ENCODE assay signal across 1 cellular context in the genomic region with DNA sequence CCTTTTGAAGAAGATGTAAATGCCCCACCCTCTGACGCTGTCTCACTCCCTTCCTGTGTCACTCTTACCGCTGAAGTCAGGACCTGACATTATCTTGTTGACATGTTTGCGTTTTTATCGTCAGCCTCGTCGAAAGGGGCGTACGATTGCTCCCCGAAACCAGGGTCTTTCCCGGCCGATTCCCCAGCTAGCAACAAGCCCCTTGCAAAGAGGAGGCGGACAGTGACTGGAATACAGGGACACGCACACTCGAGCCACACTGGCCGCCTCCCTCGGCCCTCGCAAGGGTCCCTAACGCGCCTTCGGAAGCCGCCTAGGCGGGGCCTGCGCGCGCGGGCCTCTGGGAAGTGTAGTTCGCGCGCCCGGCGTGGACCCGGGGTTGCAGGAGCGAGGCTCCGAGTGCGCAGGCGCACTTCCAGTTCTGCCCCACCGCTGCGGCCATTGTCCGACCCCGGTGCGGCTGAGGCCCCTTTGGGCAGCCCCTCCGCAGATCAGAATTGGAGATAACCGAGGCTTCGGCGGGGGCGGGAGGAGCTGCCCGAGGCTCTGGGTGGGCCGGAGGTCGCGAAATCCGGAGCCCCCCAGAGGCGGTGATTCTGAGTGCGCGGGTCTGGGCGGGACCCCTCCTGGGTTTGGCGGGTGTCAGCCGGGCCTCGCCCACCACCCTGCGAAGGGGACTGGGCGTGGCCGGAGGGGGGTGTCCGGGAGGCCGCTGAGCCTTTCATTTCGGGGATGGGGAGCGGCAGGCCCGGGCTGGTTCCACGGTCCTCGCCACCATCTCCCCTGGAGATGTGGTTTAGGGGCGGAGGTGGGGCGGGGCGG.
TF ChIP-seq lines count a peak whose summit lies in the region.

A gene (plus strand): TSS at position 412 of the 822 bp plus-strand sequence. CDS start 502 bp downstream, outside the sequence.

TF ChIP-seq in K562, 482 proteins besides CTCF, POLR2A, EP300 and RAD21 (continued from another document and continues in another):
- no peak for TF ChIP-seq ZC3H11A (IDR thresholded peaks at IDR 0.05; ENCODE audit: low read depth, low read length)
- peak; percentile 54; the same call in 1 of the 2 replicates for TF ChIP-seq MYC (IDR thresholded peaks at IDR 0.05; ENCODE audit: low read depth, low read length)
- no peak for TF ChIP-seq MYC (CRISPR knock-in tag; IDR thresholded peaks at IDR 0.05; ENCODE audit: borderline replicate concordance, low read depth)
- TF ChIP-seq ZNF717 (CRISPR knock-in tag; IDR thresholded peaks at IDR 0.05): no peak
- no peak for TF ChIP-seq RBM25 (IDR thresholded peaks at IDR 0.05; ENCODE audit: low read depth, low read length, severe bottlenecking)
- TF ChIP-seq KDM5B (IDR thresholded peaks at IDR 0.05; ENCODE audit: insufficient replicate concordance, low read depth, low read length): no peak
- peak; percentile 47; the same call in 1 of the 2 replicates for TF ChIP-seq NCOA1 (IDR thresholded peaks at IDR 0.05; ENCODE audit: low read depth)
- TF ChIP-seq, protein P1, sequence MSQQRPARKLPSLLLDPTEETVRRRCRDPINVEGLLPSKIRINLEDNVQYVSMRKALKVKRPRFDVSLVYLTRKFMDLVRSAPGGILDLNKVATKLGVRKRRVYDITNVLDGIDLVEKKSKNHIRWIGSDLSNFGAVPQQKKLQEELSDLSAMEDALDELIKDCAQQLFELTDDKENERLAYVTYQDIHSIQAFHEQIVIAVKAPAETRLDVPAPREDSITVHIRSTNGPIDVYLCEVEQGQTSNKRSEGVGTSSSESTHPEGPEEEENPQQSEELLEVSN (IDR thresholded peaks at IDR 0.05; ENCODE audit: borderline replicate concordance in 1 of 2, extremely low read depth in 1 of 2, insufficient read depth in 1 of 2, insufficient read length in 1 of 2, low read depth in 1 of 2, low read length in 1 of 2, poor library complexity in 1 of 2, severe bottlenecking in 1 of 2): peak in 1 of 2 experiments; percentile 38
- TF ChIP-seq GABPA (tag; conservative IDR thresholded peaks at IDR 0.05; ENCODE audit: low read depth): peak; percentile 37; the same call in 1 of the 2 replicates
- no peak for TF ChIP-seq TCF3 (CRISPR knock-in tag; IDR thresholded peaks at IDR 0.05)
- peak; percentile 17 to 44; a peak in 1 of 4 replicates for TF ChIP-seq FOXA3 (CRISPR knock-in tag; conservative IDR thresholded peaks at IDR 0.05 in 1 of 2, IDR thresholded peaks at IDR 0.05 in 1 of 2)
- TF ChIP-seq PYGO2 (tag; IDR thresholded peaks at IDR 0.05): no peak
- TF ChIP-seq, protein P2, sequence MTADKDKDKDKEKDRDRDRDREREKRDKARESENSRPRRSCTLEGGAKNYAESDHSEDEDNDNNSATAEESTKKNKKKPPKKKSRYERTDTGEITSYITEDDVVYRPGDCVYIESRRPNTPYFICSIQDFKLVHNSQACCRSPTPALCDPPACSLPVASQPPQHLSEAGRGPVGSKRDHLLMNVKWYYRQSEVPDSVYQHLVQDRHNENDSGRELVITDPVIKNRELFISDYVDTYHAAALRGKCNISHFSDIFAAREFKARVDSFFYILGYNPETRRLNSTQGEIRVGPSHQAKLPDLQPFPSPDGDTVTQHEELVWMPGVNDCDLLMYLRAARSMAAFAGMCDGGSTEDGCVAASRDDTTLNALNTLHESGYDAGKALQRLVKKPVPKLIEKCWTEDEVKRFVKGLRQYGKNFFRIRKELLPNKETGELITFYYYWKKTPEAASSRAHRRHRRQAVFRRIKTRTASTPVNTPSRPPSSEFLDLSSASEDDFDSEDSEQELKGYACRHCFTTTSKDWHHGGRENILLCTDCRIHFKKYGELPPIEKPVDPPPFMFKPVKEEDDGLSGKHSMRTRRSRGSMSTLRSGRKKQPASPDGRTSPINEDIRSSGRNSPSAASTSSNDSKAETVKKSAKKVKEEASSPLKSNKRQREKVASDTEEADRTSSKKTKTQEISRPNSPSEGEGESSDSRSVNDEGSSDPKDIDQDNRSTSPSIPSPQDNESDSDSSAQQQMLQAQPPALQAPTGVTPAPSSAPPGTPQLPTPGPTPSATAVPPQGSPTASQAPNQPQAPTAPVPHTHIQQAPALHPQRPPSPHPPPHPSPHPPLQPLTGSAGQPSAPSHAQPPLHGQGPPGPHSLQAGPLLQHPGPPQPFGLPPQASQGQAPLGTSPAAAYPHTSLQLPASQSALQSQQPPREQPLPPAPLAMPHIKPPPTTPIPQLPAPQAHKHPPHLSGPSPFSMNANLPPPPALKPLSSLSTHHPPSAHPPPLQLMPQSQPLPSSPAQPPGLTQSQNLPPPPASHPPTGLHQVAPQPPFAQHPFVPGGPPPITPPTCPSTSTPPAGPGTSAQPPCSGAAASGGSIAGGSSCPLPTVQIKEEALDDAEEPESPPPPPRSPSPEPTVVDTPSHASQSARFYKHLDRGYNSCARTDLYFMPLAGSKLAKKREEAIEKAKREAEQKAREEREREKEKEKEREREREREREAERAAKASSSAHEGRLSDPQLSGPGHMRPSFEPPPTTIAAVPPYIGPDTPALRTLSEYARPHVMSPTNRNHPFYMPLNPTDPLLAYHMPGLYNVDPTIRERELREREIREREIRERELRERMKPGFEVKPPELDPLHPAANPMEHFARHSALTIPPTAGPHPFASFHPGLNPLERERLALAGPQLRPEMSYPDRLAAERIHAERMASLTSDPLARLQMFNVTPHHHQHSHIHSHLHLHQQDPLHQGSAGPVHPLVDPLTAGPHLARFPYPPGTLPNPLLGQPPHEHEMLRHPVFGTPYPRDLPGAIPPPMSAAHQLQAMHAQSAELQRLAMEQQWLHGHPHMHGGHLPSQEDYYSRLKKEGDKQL (CRISPR knock-in tag; IDR thresholded peaks at IDR 0.05; ENCODE audit: borderline replicate concordance): no peak
- no peak for TF ChIP-seq DACH1 (IDR thresholded peaks at IDR 0.05; ENCODE audit: partially characterized antibody)
- TF ChIP-seq POLR2B (IDR thresholded peaks at IDR 0.05; ENCODE audit: low read depth, partially characterized antibody): peak; percentile 34
- TF ChIP-seq KLF6 (CRISPR knock-in tag; IDR thresholded peaks at IDR 0.05; ENCODE audit: borderline replicate concordance): no peak
- TF ChIP-seq EHMT2 (IDR thresholded peaks at IDR 0.05): no peak
- TF ChIP-seq, protein P3, sequence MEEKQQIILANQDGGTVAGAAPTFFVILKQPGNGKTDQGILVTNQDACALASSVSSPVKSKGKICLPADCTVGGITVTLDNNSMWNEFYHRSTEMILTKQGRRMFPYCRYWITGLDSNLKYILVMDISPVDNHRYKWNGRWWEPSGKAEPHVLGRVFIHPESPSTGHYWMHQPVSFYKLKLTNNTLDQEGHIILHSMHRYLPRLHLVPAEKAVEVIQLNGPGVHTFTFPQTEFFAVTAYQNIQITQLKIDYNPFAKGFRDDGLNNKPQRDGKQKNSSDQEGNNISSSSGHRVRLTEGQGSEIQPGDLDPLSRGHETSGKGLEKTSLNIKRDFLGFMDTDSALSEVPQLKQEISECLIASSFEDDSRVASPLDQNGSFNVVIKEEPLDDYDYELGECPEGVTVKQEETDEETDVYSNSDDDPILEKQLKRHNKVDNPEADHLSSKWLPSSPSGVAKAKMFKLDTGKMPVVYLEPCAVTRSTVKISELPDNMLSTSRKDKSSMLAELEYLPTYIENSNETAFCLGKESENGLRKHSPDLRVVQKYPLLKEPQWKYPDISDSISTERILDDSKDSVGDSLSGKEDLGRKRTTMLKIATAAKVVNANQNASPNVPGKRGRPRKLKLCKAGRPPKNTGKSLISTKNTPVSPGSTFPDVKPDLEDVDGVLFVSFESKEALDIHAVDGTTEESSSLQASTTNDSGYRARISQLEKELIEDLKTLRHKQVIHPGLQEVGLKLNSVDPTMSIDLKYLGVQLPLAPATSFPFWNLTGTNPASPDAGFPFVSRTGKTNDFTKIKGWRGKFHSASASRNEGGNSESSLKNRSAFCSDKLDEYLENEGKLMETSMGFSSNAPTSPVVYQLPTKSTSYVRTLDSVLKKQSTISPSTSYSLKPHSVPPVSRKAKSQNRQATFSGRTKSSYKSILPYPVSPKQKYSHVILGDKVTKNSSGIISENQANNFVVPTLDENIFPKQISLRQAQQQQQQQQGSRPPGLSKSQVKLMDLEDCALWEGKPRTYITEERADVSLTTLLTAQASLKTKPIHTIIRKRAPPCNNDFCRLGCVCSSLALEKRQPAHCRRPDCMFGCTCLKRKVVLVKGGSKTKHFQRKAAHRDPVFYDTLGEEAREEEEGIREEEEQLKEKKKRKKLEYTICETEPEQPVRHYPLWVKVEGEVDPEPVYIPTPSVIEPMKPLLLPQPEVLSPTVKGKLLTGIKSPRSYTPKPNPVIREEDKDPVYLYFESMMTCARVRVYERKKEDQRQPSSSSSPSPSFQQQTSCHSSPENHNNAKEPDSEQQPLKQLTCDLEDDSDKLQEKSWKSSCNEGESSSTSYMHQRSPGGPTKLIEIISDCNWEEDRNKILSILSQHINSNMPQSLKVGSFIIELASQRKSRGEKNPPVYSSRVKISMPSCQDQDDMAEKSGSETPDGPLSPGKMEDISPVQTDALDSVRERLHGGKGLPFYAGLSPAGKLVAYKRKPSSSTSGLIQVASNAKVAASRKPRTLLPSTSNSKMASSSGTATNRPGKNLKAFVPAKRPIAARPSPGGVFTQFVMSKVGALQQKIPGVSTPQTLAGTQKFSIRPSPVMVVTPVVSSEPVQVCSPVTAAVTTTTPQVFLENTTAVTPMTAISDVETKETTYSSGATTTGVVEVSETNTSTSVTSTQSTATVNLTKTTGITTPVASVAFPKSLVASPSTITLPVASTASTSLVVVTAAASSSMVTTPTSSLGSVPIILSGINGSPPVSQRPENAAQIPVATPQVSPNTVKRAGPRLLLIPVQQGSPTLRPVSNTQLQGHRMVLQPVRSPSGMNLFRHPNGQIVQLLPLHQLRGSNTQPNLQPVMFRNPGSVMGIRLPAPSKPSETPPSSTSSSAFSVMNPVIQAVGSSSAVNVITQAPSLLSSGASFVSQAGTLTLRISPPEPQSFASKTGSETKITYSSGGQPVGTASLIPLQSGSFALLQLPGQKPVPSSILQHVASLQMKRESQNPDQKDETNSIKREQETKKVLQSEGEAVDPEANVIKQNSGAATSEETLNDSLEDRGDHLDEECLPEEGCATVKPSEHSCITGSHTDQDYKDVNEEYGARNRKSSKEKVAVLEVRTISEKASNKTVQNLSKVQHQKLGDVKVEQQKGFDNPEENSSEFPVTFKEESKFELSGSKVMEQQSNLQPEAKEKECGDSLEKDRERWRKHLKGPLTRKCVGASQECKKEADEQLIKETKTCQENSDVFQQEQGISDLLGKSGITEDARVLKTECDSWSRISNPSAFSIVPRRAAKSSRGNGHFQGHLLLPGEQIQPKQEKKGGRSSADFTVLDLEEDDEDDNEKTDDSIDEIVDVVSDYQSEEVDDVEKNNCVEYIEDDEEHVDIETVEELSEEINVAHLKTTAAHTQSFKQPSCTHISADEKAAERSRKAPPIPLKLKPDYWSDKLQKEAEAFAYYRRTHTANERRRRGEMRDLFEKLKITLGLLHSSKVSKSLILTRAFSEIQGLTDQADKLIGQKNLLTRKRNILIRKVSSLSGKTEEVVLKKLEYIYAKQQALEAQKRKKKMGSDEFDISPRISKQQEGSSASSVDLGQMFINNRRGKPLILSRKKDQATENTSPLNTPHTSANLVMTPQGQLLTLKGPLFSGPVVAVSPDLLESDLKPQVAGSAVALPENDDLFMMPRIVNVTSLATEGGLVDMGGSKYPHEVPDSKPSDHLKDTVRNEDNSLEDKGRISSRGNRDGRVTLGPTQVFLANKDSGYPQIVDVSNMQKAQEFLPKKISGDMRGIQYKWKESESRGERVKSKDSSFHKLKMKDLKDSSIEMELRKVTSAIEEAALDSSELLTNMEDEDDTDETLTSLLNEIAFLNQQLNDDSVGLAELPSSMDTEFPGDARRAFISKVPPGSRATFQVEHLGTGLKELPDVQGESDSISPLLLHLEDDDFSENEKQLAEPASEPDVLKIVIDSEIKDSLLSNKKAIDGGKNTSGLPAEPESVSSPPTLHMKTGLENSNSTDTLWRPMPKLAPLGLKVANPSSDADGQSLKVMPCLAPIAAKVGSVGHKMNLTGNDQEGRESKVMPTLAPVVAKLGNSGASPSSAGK (IDR thresholded peaks at IDR 0.05): 0 out of 2 replicates have a peak, but pooled peaks have one; percentile 11
- TF ChIP-seq NFATC3 (IDR thresholded peaks at IDR 0.05): no peak
- TF ChIP-seq SETDB1 (IDR thresholded peaks at IDR 0.05; ENCODE audit: low read length): no peak
- TF ChIP-seq, protein P4, sequence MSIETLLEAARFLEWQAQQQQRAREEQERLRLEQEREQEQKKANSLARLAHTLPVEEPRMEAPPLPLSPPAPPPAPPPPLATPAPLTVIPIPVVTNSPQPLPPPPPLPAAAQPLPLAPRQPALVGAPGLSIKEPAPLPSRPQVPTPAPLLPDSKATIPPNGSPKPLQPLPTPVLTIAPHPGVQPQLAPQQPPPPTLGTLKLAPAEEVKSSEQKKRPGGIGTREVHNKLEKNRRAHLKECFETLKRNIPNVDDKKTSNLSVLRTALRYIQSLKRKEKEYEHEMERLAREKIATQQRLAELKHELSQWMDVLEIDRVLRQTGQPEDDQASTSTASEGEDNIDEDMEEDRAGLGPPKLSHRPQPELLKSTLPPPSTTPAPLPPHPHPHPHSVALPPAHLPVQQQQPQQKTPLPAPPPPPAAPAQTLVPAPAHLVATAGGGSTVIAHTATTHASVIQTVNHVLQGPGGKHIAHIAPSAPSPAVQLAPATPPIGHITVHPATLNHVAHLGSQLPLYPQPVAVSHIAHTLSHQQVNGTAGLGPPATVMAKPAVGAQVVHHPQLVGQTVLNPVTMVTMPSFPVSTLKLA (conservative IDR thresholded peaks at IDR 0.05): peak in 1 of 2 experiments; percentile 68; a peak in 1 of 4 replicates
- TF ChIP-seq, protein P5, sequence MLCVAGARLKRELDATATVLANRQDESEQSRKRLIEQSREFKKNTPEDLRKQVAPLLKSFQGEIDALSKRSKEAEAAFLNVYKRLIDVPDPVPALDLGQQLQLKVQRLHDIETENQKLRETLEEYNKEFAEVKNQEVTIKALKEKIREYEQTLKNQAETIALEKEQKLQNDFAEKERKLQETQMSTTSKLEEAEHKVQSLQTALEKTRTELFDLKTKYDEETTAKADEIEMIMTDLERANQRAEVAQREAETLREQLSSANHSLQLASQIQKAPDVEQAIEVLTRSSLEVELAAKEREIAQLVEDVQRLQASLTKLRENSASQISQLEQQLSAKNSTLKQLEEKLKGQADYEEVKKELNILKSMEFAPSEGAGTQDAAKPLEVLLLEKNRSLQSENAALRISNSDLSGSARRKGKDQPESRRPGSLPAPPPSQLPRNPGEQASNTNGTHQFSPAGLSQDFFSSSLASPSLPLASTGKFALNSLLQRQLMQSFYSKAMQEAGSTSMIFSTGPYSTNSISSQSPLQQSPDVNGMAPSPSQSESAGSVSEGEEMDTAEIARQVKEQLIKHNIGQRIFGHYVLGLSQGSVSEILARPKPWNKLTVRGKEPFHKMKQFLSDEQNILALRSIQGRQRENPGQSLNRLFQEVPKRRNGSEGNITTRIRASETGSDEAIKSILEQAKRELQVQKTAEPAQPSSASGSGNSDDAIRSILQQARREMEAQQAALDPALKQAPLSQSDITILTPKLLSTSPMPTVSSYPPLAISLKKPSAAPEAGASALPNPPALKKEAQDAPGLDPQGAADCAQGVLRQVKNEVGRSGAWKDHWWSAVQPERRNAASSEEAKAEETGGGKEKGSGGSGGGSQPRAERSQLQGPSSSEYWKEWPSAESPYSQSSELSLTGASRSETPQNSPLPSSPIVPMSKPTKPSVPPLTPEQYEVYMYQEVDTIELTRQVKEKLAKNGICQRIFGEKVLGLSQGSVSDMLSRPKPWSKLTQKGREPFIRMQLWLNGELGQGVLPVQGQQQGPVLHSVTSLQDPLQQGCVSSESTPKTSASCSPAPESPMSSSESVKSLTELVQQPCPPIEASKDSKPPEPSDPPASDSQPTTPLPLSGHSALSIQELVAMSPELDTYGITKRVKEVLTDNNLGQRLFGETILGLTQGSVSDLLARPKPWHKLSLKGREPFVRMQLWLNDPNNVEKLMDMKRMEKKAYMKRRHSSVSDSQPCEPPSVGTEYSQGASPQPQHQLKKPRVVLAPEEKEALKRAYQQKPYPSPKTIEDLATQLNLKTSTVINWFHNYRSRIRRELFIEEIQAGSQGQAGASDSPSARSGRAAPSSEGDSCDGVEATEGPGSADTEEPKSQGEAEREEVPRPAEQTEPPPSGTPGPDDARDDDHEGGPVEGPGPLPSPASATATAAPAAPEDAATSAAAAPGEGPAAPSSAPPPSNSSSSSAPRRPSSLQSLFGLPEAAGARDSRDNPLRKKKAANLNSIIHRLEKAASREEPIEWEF (CRISPR knock-in tag; IDR thresholded peaks at IDR 0.05): no peak
- TF ChIP-seq NBN (IDR thresholded peaks at IDR 0.05; ENCODE audit: low read depth): no peak
- peak; percentile 64 for TF ChIP-seq CREM (IDR thresholded peaks at IDR 0.05; ENCODE audit: low read depth)
